In the genomic region with DNA sequence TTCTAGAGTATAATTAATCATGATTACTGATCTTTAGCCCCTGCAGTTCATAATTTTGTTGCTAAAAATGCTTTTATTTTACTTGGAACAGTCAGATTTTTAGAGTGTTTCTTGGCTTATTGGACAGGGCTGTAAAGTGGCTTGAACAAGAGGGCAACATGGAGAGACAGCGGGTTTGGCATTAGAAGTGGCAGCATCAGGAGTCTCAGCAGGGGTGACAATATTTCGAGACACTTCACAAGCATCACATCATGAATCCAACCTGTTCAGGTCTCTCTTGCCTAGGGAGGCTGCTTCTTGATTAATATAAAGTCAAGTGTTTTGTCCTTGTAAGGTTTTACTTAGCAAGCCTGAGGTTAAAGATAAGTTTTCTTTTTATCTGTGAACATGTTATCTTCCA, we compare ENCODE assay signal across 26 cellular contexts.
"Had no signal": no experiment of that assay in that cellular context is flagged by ENCODE, and none has a peak within 500 bp of the region (broad histone marks: within the 10 kb centered on the region; RNA-seq: fewer than 3 reads in every experiment).

No MANE protein-coding gene starts in this region.

- H3K27ac ChIP-seq: heart left ventricle, right lobe of liver, thoracic aorta, uterus had no signal

- DNase-seq: activated CD4-positive, alpha-beta memory T cell treated with anti-CD3 and anti-CD28 coated beads, Interleukin-2, amount 10 ng/mL, durations not matched to agents 7 days and 5 days; activated CD4-positive, alpha-beta T cell treated with anti-CD3 and anti-CD28 coated beads, Interleukin-2, amount 10 ng/mL, durations not matched to agents 7 days and 5 days; activated CD4-positive, CD25-positive, alpha-beta regulatory T cell treated with anti-CD3 and anti-CD28 coated beads, Interleukin-2, amount 50 U/mL, for 72 hours; activated CD8-positive, alpha-beta memory T cell treated with anti-CD3 and anti-CD28 coated beads, Interleukin-2, amount 50 U/mL, for 48 hours; activated gamma-delta T cell; activated naive CD4-positive, alpha-beta T cell treated with anti-CD3 and anti-CD28 coated beads, Interleukin-2, amount 10 ng/mL, durations not matched to agents 7 days and 5 days; activated naive CD8-positive, alpha-beta T cell treated with anti-CD3 and anti-CD28 coated beads, Interleukin-2, amount 10 ng/mL, durations not matched to agents 7 days and 5 days; activated T-cell treated with anti-CD3 and anti-CD28 coated beads, Interleukin-2, amount 50 U/mL, for 24 hours; endodermal cell; foreskin fibroblast; heart left ventricle; hypothalamus; immature natural killer cell; kidney; midbrain; naive thymus-derived CD4-positive, alpha-beta T cell; right lobe of liver; stimulated activated CD4-positive, alpha-beta T cell treated with anti-CD3 and anti-CD28 coated beads, Interleukin-4, amount 100 ng/mL, for 1 hour; uterus had no signal

- H3K9me3 ChIP-seq: heart left ventricle, right lobe of liver, thoracic aorta, uterus had no signal

- H3K27ac Mint-ChIP-seq: activated CD4-positive, alpha-beta memory T cell treated with anti-CD3 and anti-CD28 coated beads, Interleukin-2, amount 10 ng/mL, durations not matched to agents 7 days and 5 days; activated CD4-positive, alpha-beta T cell treated with anti-CD3 and anti-CD28 coated beads, Interleukin-2, amount 10 ng/mL, durations not matched to agents 7 days and 5 days; activated naive CD4-positive, alpha-beta T cell treated with anti-CD3 and anti-CD28 coated beads, Interleukin-2, amount 10 ng/mL, durations not matched to agents 7 days and 5 days; activated naive CD8-positive, alpha-beta T cell treated with anti-CD3 and anti-CD28 coated beads, Interleukin-2, amount 10 ng/mL, durations not matched to agents 7 days and 5 days; activated T-cell treated with anti-CD3 and anti-CD28 coated beads, Interleukin-2, amount 50 U/mL, for 24 hours; dendritic cell treated with granulocyte-macrophage colony-stimulating factor and Interleukin-4, amounts not matched to agents 40 ng/mL and 50 ng/mL, for 4 days; endodermal cell; immature natural killer cell; memory B cell; naive thymus-derived CD4-positive, alpha-beta T cell; stimulated activated naive CD8-positive, alpha-beta T cell treated with anti-CD3 and anti-CD28 coated beads, Interleukin-15, Interleukin-2, amounts not matched to agents 100 ng/mL and 50 ng/mL, for 24 hours; type B pancreatic cell had no signal

- H3K4me3 Mint-ChIP-seq: activated CD4-positive, alpha-beta memory T cell treated with anti-CD3 and anti-CD28 coated beads, Interleukin-2, amount 10 ng/mL, durations not matched to agents 7 days and 5 days; activated CD4-positive, alpha-beta T cell treated with anti-CD3 and anti-CD28 coated beads, Interleukin-2, amount 10 ng/mL, durations not matched to agents 7 days and 5 days; activated naive CD4-positive, alpha-beta T cell treated with anti-CD3 and anti-CD28 coated beads, Interleukin-2, amount 10 ng/mL, durations not matched to agents 7 days and 5 days; activated naive CD8-positive, alpha-beta T cell treated with anti-CD3 and anti-CD28 coated beads, Interleukin-2, amount 10 ng/mL, durations not matched to agents 7 days and 5 days; activated T-cell treated with anti-CD3 and anti-CD28 coated beads, Interleukin-2, amount 50 U/mL, for 24 hours; dendritic cell treated with granulocyte-macrophage colony-stimulating factor and Interleukin-4, amounts not matched to agents 40 ng/mL and 50 ng/mL, for 4 days; endodermal cell; immature natural killer cell; memory B cell; naive thymus-derived CD4-positive, alpha-beta T cell; stimulated activated naive CD8-positive, alpha-beta T cell treated with anti-CD3 and anti-CD28 coated beads, Interleukin-15, Interleukin-2, amounts not matched to agents 100 ng/mL and 50 ng/mL, for 24 hours; type B pancreatic cell had no signal

- ATAC-seq: esophagus mucosa; heart left ventricle; naive thymus-derived CD4-positive, alpha-beta T cell; right lobe of liver had no signal

- H3K4me1 ChIP-seq: heart left ventricle, right lobe of liver, uterus had no signal

- FAIRE-seq: astrocyte, kidney had no signal

- H3K36me3 Mint-ChIP-seq: activated naive CD4-positive, alpha-beta T cell treated with anti-CD3 and anti-CD28 coated beads, Interleukin-2, amount 10 ng/mL, durations not matched to agents 7 days and 5 days; activated naive CD8-positive, alpha-beta T cell treated with anti-CD3 and anti-CD28 coated beads, Interleukin-2, amount 10 ng/mL, durations not matched to agents 7 days and 5 days; memory B cell; naive thymus-derived CD4-positive, alpha-beta T cell; type B pancreatic cell had no signal

- H3K4me3 ChIP-seq: heart left ventricle, right lobe of liver, thoracic aorta, uterus had no signal

- H3K36me3 ChIP-seq: heart left ventricle, right lobe of liver, thoracic aorta, uterus had no signal

- H3K4me1 Mint-ChIP-seq: activated CD4-positive, alpha-beta memory T cell treated with anti-CD3 and anti-CD28 coated beads, Interleukin-2, amount 10 ng/mL, durations not matched to agents 7 days and 5 days; activated CD4-positive, alpha-beta T cell treated with anti-CD3 and anti-CD28 coated beads, Interleukin-2, amount 10 ng/mL, durations not matched to agents 7 days and 5 days; activated naive CD4-positive, alpha-beta T cell treated with anti-CD3 and anti-CD28 coated beads, Interleukin-2, amount 10 ng/mL, durations not matched to agents 7 days and 5 days; activated naive CD8-positive, alpha-beta T cell treated with anti-CD3 and anti-CD28 coated beads, Interleukin-2, amount 10 ng/mL, durations not matched to agents 7 days and 5 days; endodermal cell; immature natural killer cell; memory B cell; naive thymus-derived CD4-positive, alpha-beta T cell had no signal

- H3K27me3 ChIP-seq: heart left ventricle, right lobe of liver, uterus had no signal

- H3K27me3 Mint-ChIP-seq: activated CD4-positive, alpha-beta memory T cell treated with anti-CD3 and anti-CD28 coated beads, Interleukin-2, amount 10 ng/mL, durations not matched to agents 7 days and 5 days; activated CD4-positive, alpha-beta T cell treated with anti-CD3 and anti-CD28 coated beads, Interleukin-2, amount 10 ng/mL, durations not matched to agents 7 days and 5 days; activated naive CD4-positive, alpha-beta T cell treated with anti-CD3 and anti-CD28 coated beads, Interleukin-2, amount 10 ng/mL, durations not matched to agents 7 days and 5 days; activated naive CD8-positive, alpha-beta T cell treated with anti-CD3 and anti-CD28 coated beads, Interleukin-2, amount 10 ng/mL, durations not matched to agents 7 days and 5 days; activated T-cell treated with anti-CD3 and anti-CD28 coated beads, Interleukin-2, amount 50 U/mL, for 24 hours; dendritic cell treated with granulocyte-macrophage colony-stimulating factor and Interleukin-4, amounts not matched to agents 40 ng/mL and 50 ng/mL, for 4 days; memory B cell; naive thymus-derived CD4-positive, alpha-beta T cell; stimulated activated naive CD8-positive, alpha-beta T cell treated with anti-CD3 and anti-CD28 coated beads, Interleukin-15, Interleukin-2, amounts not matched to agents 100 ng/mL and 50 ng/mL, for 24 hours; type B pancreatic cell had no signal
